In the genomic region with DNA sequence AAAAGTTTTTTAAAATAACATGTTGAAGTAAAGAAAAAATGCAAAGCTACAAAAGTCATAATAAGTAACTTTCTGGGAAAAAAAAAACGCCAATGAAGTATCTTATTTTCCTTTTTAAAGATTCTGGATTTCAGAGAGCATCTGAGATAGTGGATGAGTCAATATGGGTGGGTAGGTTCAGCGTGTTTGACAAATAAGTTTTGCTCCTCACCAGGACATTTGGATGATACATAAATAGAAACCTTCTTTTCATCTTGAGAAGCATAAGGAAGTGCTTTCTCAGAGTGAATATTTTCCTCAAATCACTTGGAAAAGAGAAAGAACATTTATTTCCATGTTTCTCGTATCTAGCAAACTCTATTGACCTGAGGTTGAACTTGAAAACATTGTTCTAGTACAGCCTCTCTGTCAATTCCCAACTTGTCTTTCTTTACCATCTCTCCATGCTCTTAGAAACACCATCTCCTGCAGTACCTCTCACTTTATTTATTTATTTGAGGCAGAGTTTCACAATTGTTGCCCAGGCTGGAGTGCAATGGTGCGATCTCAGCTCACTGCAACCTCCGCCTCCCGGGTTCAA, we compare ENCODE assay signal across 13 cellular contexts.
"Had no signal": no experiment of that assay in that cellular context is flagged by ENCODE, and none has a peak within 500 bp of the region (broad histone marks: within the 10 kb centered on the region; RNA-seq: fewer than 3 reads in every experiment).

No MANE protein-coding gene starts in this region.

- H3K9ac ChIP-seq: neural progenitor cell had no signal

- H3K4me2 ChIP-seq: neural progenitor cell had no signal

- H3K36me3 ChIP-seq: gastrocnemius medialis, heart right ventricle, lower lobe of right lung, neural progenitor cell, ovary, right lobe of liver, spleen, thoracic aorta had no signal

- DNase-seq: activated CD4-positive, alpha-beta T cell treated with anti-CD3 and anti-CD28 coated beads, Interleukin-2, amount 50 U/mL, for 1 hour; activated CD4-positive, CD25-positive, alpha-beta regulatory T cell; gastrocnemius medialis; heart right ventricle; left colon; lower lobe of right lung; ovary; right lobe of liver; spleen had no signal

- H3K4me3 ChIP-seq: gastrocnemius medialis, heart right ventricle, lower lobe of right lung, neural progenitor cell, ovary, right lobe of liver, thoracic aorta had no signal

- H3K36me3 Mint-ChIP-seq: neural progenitor cell had no signal

- H3K27ac ChIP-seq: gastrocnemius medialis, heart right ventricle, lower lobe of right lung, neural progenitor cell, ovary, right lobe of liver, thoracic aorta had no signal

- H3K9me3 ChIP-seq: gastrocnemius medialis, lower lobe of right lung, ovary, right lobe of liver, spleen, thoracic aorta had no signal

- H3K4me1 ChIP-seq: gastrocnemius medialis, heart right ventricle, lower lobe of right lung, neural progenitor cell, right lobe of liver had no signal

- ATAC-seq: heart right ventricle had no signal

- H3K4me1 Mint-ChIP-seq: neural progenitor cell had no signal

- H3K27me3 ChIP-seq: gastrocnemius medialis, heart right ventricle, neural progenitor cell, ovary, right lobe of liver, spleen had no signal

- H3K9me3 Mint-ChIP-seq: activated T-helper 1 cell treated with anti-CD3 and anti-CD28 coated beads, Interleukin-12 subunit alpha, Interleukin-12 subunit beta, Interleukin-2, Interleukin-4 antibody, amounts not matched to agents 30 ng/mL and 10 ng/mL and 1 ng/mL, durations not matched to agents 14 hours and 24 hours and 36 hours; neural progenitor cell; stimulated activated naive CD8-positive, alpha-beta T cell treated with anti-CD3 and anti-CD28 coated beads, Interleukin-15, amount 100 ng/mL, for 72 hours had no signal

- H3K4me3 Mint-ChIP-seq: neural progenitor cell had no signal

- H3K27me3 Mint-ChIP-seq: stimulated activated naive CD8-positive, alpha-beta T cell treated with anti-CD3 and anti-CD28 coated beads, Interleukin-15, amount 100 ng/mL, for 72 hours had no signal

- H3K27ac Mint-ChIP-seq: neural progenitor cell had no signal
